ENCODE assay signal across 1 cellular context in the genomic region with DNA sequence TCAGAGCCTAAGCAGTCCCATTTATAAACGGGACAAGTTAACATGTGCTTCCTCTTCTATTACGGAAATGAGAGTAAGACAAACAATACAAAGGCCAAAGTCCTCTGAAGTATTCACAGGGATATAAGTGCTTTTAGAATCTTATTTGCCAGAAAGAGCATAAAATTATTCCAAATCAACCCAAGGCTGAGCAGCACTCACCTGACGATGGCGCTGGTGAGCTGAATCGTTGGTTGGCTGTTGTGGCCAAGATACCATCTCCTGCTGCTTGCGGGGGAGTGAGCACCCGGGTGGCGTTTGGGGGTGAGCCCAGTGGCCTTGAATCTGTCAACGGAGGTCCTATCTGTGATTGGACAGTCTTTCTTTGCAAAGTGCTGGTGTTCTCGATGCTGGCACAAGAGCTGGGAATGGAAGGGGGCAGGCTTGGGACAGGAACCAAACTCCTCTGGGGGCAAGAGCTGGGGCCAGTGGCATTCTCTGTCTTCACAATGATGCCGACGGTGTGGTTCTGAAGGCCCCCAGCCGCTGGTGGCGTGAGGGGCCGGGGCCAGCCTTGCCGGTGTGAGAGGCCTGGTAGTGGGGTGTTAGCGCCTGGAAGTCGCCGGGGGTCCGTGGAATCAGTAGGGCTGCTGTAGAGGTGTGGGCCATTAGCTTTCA.
TF ChIP-seq lines count a peak whose summit lies in the region.

No MANE protein-coding gene starts in this region.

TF ChIP-seq in K562, 482 proteins besides CTCF, POLR2A, EP300 and RAD21 (continued from another document and continues in another):
- TF ChIP-seq LARP7 (IDR thresholded peaks at IDR 0.05) (no peak), ZNF551 (CRISPR knock-in tag; IDR thresholded peaks at IDR 0.05) (no peak), SMAD4 (CRISPR knock-in tag; conservative IDR thresholded peaks at IDR 0.05) (peak; percentile 43; the same call in 1 of the 2 replicates), KLF6 (CRISPR knock-in tag; IDR thresholded peaks at IDR 0.05; ENCODE audit: borderline replicate concordance) (no peak), ZNF431 (CRISPR knock-in tag; IDR thresholded peaks at IDR 0.05) (no peak), SREBF1 (IDR thresholded peaks at IDR 0.05; ENCODE audit: borderline replicate concordance, low read depth, low read length) (no peak; the same call in 1 of the 2 replicates), IFI16 (CRISPR knock-in tag; IDR thresholded peaks at IDR 0.05) (no peak), HCFC1 (IDR thresholded peaks at IDR 0.05; ENCODE audit: low read depth, low read length) (peak; percentile 44; the same call in 1 of the 2 replicates), ZBTB1 (CRISPR knock-in tag; IDR thresholded peaks at IDR 0.05; ENCODE audit: borderline replicate concordance, low read depth) (no peak), MTA2 (IDR thresholded peaks at IDR 0.05; ENCODE audit: low read depth) (peak; percentile 70), NUFIP1 (IDR thresholded peaks at IDR 0.05; ENCODE audit: partially characterized antibody) (no peak), MAZ (CRISPR knock-in tag; conservative IDR thresholded peaks at IDR 0.05 in 1 of 2, IDR thresholded peaks at IDR 0.05 in 1 of 2) (peak; percentile 37 to 60; a peak in 2 of 4 replicates), YBX1 (IDR thresholded peaks at IDR 0.05) (no peak), NR2F6 (CRISPR knock-in tag; IDR thresholded peaks at IDR 0.05) (no peak), MAFG (tag; conservative IDR thresholded peaks at IDR 0.05) (no peak), HIVEP1 (CRISPR knock-in tag; IDR thresholded peaks at IDR 0.05) (no peak), ZSCAN29 (IDR thresholded peaks at IDR 0.05) (no peak), ETS2 (tag; IDR thresholded peaks at IDR 0.05; ENCODE audit: borderline replicate concordance, poor library complexity, severe bottlenecking) (no peak), YY1 (IDR thresholded peaks at IDR 0.05; ENCODE audit: borderline replicate concordance in 1 of 3, control insufficient read depth in 1 of 3, extremely low read depth in 1 of 3, insufficient read depth in 3 of 3, insufficient read length in 1 of 3, insufficient replicate concordance in 2 of 3, low read depth in 1 of 3, low read length in 2 of 3) (no peak), ZNF696 (CRISPR knock-in tag; conservative IDR thresholded peaks at IDR 0.05) (no peak), ZNF184 (CRISPR knock-in tag; IDR thresholded peaks at IDR 0.05) (no peak), ZNF766 (CRISPR knock-in tag; conservative IDR thresholded peaks at IDR 0.05) (0 out of 2 replicates have a peak, but pooled peaks have one; percentile 51), CAMTA2 (CRISPR knock-in tag; conservative IDR thresholded peaks at IDR 0.05) (no peak), EZH2 (IDR thresholded peaks at IDR 0.05; ENCODE audit: borderline replicate concordance, low read depth, low read length) (no peak), HDAC8 (tag; IDR thresholded peaks at IDR 0.05) (no peak), SAP30 (IDR thresholded peaks at IDR 0.05; ENCODE audit: borderline replicate concordance, insufficient read depth, low read depth, low read length, poor library complexity, severe bottlenecking) (no peak), ZC3H8 (IDR thresholded peaks at IDR 0.05) (no peak), NR1H2 (CRISPR knock-in tag; IDR thresholded peaks at IDR 0.05) (no peak), ZNF717 (CRISPR knock-in tag; IDR thresholded peaks at IDR 0.05) (no peak), GTF2A2 (tag; IDR thresholded peaks at IDR 0.05) (no peak), RBM14 (IDR thresholded peaks at IDR 0.05; ENCODE audit: borderline replicate concordance, insufficient read depth, low read depth, low read length) (no peak), HDAC2 (IDR thresholded peaks at IDR 0.05) (peak; percentile 80; the same call in 1 of the 2 replicates), MCM2 (IDR thresholded peaks at IDR 0.05; ENCODE audit: low read depth) (no peak), ZNF232 (CRISPR knock-in tag; IDR thresholded peaks at IDR 0.05) (no peak), NR2C1 (IDR thresholded peaks at IDR 0.05) (no peak), NR2C1 (tag; IDR thresholded peaks at IDR 0.05) (no peak), FOXA1 (IDR thresholded peaks at IDR 0.05; ENCODE audit: borderline replicate concordance) (no peak), ZBED1 (IDR thresholded peaks at IDR 0.05) (no peak), CBX3 (IDR thresholded peaks at IDR 0.05; ENCODE audit: borderline replicate concordance in 1 of 2, low read length in 2 of 2) (peak in 1 of 2 experiments; percentile 39; a peak in 1 of 3 replicates), ARID1B (IDR thresholded peaks at IDR 0.05) (peak; percentile 93), MCM5 (IDR thresholded peaks at IDR 0.05; ENCODE audit: low read depth) (no peak), ZNF79 (CRISPR knock-in tag; IDR thresholded peaks at IDR 0.05; ENCODE audit: low read depth) (no peak), CC2D1A (IDR thresholded peaks at IDR 0.05) (peak; percentile 49; the same call in 1 of the 2 replicates), FOSL1 (tag; conservative IDR thresholded peaks at IDR 0.05) (peak; percentile 34; the same call in 1 of the 2 replicates), FUS (optimal IDR thresholded peaks at IDR 0.05; ENCODE audit: low read depth, low read length) (no peak), CBFA2T3 (IDR thresholded peaks at IDR 0.05) (peak; percentile 87), ZNF354B (CRISPR knock-in tag; IDR thresholded peaks at IDR 0.05) (no peak), FOXJ3 (CRISPR knock-in tag; IDR thresholded peaks at IDR 0.05) (no peak), BCL6 (CRISPR knock-in tag; IDR thresholded peaks at IDR 0.05) (no peak), ETV5 (CRISPR knock-in tag; IDR thresholded peaks at IDR 0.05; ENCODE audit: low read depth) (no peak)
- TF ChIP-seq, protein P1, sequence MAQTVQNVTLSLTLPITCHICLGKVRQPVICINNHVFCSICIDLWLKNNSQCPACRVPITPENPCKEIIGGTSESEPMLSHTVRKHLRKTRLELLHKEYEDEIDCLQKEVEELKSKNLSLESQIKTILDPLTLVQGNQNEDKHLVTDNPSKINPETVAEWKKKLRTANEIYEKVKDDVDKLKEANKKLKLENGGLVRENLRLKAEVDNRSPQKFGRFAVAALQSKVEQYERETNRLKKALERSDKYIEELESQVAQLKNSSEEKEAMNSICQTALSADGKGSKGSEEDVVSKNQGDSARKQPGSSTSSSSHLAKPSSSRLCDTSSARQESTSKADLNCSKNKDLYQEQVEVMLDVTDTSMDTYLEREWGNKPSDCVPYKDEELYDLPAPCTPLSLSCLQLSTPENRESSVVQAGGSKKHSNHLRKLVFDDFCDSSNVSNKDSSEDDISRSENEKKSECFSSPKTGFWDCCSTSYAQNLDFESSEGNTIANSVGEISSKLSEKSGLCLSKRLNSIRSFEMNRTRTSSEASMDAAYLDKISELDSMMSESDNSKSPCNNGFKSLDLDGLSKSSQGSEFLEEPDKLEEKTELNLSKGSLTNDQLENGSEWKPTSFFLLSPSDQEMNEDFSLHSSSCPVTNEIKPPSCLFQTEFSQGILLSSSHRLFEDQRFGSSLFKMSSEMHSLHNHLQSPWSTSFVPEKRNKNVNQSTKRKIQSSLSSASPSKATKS (CRISPR knock-in tag; IDR thresholded peaks at IDR 0.05), result no peak
- TF ChIP-seq, protein P2, sequence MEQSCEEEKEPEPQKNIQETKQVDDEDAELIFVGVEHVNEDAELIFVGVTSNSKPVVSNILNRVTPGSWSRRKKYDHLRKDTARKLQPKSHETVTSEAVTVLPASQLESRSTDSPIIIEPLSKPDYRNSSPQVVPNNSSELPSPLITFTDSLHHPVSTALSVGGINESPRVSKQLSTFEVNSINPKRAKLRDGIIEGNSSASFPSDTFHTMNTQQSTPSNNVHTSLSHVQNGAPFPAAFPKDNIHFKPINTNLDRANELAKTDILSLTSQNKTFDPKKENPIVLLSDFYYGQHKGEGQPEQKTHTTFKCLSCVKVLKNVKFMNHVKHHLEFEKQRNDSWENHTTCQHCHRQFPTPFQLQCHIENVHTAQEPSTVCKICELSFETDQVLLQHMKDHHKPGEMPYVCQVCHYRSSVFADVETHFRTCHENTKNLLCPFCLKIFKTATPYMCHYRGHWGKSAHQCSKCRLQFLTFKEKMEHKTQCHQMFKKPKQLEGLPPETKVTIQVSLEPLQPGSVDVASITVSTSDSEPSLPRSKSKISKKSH (CRISPR knock-in tag; IDR thresholded peaks at IDR 0.05), result no peak
- TF ChIP-seq, protein P3, sequence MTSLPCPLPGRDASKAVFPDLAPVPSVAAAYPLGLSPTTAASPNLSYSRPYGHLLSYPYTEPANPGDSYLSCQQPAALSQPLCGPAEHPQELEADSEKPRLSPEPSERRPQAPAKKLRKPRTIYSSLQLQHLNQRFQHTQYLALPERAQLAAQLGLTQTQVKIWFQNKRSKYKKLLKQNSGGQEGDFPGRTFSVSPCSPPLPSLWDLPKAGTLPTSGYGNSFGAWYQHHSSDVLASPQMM (CRISPR knock-in tag; IDR thresholded peaks at IDR 0.05), result no peak
- TF ChIP-seq, protein P4, sequence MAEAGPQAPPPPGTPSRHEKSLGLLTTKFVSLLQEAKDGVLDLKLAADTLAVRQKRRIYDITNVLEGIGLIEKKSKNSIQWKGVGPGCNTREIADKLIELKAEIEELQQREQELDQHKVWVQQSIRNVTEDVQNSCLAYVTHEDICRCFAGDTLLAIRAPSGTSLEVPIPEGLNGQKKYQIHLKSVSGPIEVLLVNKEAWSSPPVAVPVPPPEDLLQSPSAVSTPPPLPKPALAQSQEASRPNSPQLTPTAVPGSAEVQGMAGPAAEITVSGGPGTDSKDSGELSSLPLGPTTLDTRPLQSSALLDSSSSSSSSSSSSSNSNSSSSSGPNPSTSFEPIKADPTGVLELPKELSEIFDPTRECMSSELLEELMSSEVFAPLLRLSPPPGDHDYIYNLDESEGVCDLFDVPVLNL (CRISPR knock-in tag; IDR thresholded peaks at IDR 0.05; ENCODE audit: low read depth), result no peak
- TF ChIP-seq, protein P5, sequence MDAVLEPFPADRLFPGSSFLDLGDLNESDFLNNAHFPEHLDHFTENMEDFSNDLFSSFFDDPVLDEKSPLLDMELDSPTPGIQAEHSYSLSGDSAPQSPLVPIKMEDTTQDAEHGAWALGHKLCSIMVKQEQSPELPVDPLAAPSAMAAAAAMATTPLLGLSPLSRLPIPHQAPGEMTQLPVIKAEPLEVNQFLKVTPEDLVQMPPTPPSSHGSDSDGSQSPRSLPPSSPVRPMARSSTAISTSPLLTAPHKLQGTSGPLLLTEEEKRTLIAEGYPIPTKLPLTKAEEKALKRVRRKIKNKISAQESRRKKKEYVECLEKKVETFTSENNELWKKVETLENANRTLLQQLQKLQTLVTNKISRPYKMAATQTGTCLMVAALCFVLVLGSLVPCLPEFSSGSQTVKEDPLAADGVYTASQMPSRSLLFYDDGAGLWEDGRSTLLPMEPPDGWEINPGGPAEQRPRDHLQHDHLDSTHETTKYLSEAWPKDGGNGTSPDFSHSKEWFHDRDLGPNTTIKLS (IDR thresholded peaks at IDR 0.05; ENCODE audit: borderline replicate concordance, low read depth), result 0 out of 2 replicates have a peak, but pooled peaks have one; percentile 41
- TF ChIP-seq, protein P6, sequence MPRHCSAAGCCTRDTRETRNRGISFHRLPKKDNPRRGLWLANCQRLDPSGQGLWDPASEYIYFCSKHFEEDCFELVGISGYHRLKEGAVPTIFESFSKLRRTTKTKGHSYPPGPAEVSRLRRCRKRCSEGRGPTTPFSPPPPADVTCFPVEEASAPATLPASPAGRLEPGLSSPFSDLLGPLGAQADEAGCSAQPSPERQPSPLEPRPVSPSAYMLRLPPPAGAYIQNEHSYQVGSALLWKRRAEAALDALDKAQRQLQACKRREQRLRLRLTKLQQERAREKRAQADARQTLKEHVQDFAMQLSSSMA (CRISPR knock-in tag; IDR thresholded peaks at IDR 0.05), result no peak
- TF ChIP-seq, protein P7, sequence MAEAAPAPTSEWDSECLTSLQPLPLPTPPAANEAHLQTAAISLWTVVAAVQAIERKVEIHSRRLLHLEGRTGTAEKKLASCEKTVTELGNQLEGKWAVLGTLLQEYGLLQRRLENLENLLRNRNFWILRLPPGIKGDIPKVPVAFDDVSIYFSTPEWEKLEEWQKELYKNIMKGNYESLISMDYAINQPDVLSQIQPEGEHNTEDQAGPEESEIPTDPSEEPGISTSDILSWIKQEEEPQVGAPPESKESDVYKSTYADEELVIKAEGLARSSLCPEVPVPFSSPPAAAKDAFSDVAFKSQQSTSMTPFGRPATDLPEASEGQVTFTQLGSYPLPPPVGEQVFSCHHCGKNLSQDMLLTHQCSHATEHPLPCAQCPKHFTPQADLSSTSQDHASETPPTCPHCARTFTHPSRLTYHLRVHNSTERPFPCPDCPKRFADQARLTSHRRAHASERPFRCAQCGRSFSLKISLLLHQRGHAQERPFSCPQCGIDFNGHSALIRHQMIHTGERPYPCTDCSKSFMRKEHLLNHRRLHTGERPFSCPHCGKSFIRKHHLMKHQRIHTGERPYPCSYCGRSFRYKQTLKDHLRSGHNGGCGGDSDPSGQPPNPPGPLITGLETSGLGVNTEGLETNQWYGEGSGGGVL (CRISPR knock-in tag; IDR thresholded peaks at IDR 0.05), result no peak
- TF ChIP-seq, protein P8, sequence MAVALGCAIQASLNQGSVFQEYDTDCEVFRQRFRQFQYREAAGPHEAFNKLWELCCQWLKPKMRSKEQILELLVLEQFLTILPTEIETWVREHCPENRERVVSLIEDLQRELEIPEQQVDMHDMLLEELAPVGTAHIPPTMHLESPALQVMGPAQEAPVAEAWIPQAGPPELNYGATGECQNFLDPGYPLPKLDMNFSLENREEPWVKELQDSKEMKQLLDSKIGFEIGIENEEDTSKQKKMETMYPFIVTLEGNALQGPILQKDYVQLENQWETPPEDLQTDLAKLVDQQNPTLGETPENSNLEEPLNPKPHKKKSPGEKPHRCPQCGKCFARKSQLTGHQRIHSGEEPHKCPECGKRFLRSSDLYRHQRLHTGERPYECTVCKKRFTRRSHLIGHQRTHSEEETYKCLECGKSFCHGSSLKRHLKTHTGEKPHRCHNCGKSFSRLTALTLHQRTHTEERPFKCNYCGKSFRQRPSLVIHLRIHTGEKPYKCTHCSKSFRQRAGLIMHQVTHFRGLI (CRISPR knock-in tag; IDR thresholded peaks at IDR 0.05), result no peak
- TF ChIP-seq, protein P9, sequence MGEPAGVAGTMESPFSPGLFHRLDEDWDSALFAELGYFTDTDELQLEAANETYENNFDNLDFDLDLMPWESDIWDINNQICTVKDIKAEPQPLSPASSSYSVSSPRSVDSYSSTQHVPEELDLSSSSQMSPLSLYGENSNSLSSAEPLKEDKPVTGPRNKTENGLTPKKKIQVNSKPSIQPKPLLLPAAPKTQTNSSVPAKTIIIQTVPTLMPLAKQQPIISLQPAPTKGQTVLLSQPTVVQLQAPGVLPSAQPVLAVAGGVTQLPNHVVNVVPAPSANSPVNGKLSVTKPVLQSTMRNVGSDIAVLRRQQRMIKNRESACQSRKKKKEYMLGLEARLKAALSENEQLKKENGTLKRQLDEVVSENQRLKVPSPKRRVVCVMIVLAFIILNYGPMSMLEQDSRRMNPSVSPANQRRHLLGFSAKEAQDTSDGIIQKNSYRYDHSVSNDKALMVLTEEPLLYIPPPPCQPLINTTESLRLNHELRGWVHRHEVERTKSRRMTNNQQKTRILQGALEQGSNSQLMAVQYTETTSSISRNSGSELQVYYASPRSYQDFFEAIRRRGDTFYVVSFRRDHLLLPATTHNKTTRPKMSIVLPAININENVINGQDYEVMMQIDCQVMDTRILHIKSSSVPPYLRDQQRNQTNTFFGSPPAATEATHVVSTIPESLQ (CRISPR knock-in tag; IDR thresholded peaks at IDR 0.05), result no peak
